ENCODE assay signal across 29 cellular contexts in the genomic region with DNA sequence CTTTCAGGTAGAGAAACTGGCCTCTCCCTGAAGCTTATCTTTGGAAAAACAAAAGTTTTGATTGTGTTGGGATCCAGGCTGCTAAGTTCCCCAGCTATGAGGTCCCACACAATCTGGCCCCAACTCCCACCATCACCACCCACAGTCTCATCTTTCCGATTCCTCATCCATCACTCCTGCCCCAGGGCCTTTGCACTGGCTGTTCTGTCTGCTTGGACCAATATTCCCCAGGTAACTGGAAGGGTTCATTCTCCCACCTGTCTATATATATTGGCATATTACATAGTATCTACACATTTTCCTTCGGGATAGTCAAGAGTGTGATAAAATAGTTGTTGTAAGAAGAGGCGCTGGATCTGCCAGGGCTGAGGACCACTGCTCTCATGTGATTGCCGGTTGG.
"Had no signal": no experiment of that assay in that cellular context is flagged by ENCODE, and none has a peak within 500 bp of the region (broad histone marks: within the 10 kb centered on the region; RNA-seq: fewer than 3 reads in every experiment).

No MANE protein-coding gene starts in this region.

- H3K9me3 Mint-ChIP-seq: immature natural killer cell; natural killer cell treated with Interleukin-12 subunit alpha and Interleukin-12 subunit beta and Interleukin-15 and Interleukin-18, amount 100 ng/mL, for 72 hours; stimulated activated naive B cell treated with anti-CD40 and anti-IgM and Interleukin-4, amounts not matched to agents 10 μg/mL and 1 μg/mL and 100 μg/mL, for 72 hours; stimulated activated naive CD8-positive, alpha-beta T cell treated with anti-CD3 and anti-CD28 coated beads, Interleukin-15, Interleukin-2, amounts not matched to agents 100 ng/mL and 50 ng/mL, for 24 hours had no signal

- FAIRE-seq: islet of Langerhans, kidney, urothelium cell line had no signal

- H3K36me3 Mint-ChIP-seq: immature natural killer cell; memory B cell; naive thymus-derived CD4-positive, alpha-beta T cell; natural killer cell treated with Interleukin-12 subunit alpha and Interleukin-12 subunit beta and Interleukin-15 and Interleukin-18, amount 100 ng/mL, for 72 hours; stimulated activated naive B cell treated with anti-CD40 and anti-IgM and Interleukin-4, amounts not matched to agents 10 μg/mL and 1 μg/mL and 100 μg/mL, for 72 hours had no signal

- H3K27ac Mint-ChIP-seq: immature natural killer cell; memory B cell; naive thymus-derived CD4-positive, alpha-beta T cell; progenitor cell of endocrine pancreas; stimulated activated naive B cell treated with anti-CD40 and anti-IgM and Interleukin-4, amounts not matched to agents 10 μg/mL and 1 μg/mL and 100 μg/mL, for 72 hours; stimulated activated naive CD8-positive, alpha-beta T cell treated with anti-CD3 and anti-CD28 coated beads, Interleukin-15, Interleukin-2, amounts not matched to agents 100 ng/mL and 50 ng/mL, for 24 hours had no signal

- ATAC-seq: heart left ventricle; mucosa of descending colon; naive thymus-derived CD4-positive, alpha-beta T cell; natural killer cell treated with Interleukin-12 subunit alpha and Interleukin-12 subunit beta and Interleukin-15 and Interleukin-18, amount 100 ng/mL, for 72 hours; sciatic nerve; stimulated activated naive B cell treated with anti-CD40 and anti-IgM and Interleukin-4, amounts not matched to agents 10 μg/mL and 1 μg/mL and 100 μg/mL, for 72 hours; upper lobe of right lung had no signal

- DNase-seq: heart left ventricle; hypothalamus; immature natural killer cell; left ventricle myocardium inferior; midbrain; mucosa of descending colon; naive thymus-derived CD4-positive, alpha-beta T cell; ovary; stimulated activated CD4-positive, alpha-beta T cell treated with anti-CD3 and anti-CD28 coated beads, Interleukin-12 subunit alpha, Interleukin-12 subunit beta, amount 100 ng/mL, for 4 hours; stimulated activated CD4-positive, alpha-beta T cell treated with anti-CD3 and anti-CD28 coated beads, Interleukin-15, amount 100 ng/mL, for 24 hours; stimulated activated CD4-positive, alpha-beta T cell treated with anti-CD3 and anti-CD28 coated beads, Interleukin-2, amount 100 ng/mL, for 24 hours; stimulated activated CD4-positive, alpha-beta T cell treated with anti-CD3 and anti-CD28 coated beads, Interleukin-4, amount 100 ng/mL, for 1 hour; stimulated activated naive B cell treated with anti-CD40 and anti-IgM and Interleukin-4, amounts not matched to agents 10 μg/mL and 1 μg/mL and 100 μg/mL, for 72 hours; tibial artery; trophoblast cell; upper lobe of right lung had no signal

- H3K36me3 ChIP-seq: heart left ventricle, left ventricle myocardium inferior, ovary, right atrium auricular region, suprapubic skin, thoracic aorta, tibial artery, upper lobe of right lung had no signal

- H3K27me3 ChIP-seq: heart left ventricle, ovary, right atrium auricular region, suprapubic skin, upper lobe of right lung had no signal

- H3K4me3 ChIP-seq: heart left ventricle, left ventricle myocardium inferior, lung, mucosa of descending colon, ovary, right atrium auricular region, skin epidermis, suprapubic skin, thoracic aorta, tibial artery, upper lobe of right lung had no signal

- H3K27ac ChIP-seq: heart left ventricle, left ventricle myocardium inferior, ovary, right atrium auricular region, skin epidermis, suprapubic skin, thoracic aorta, tibial artery, upper lobe of right lung had no signal

- H3K4me3 Mint-ChIP-seq: immature natural killer cell; memory B cell; naive thymus-derived CD4-positive, alpha-beta T cell; natural killer cell treated with Interleukin-12 subunit alpha and Interleukin-12 subunit beta and Interleukin-15 and Interleukin-18, amount 100 ng/mL, for 72 hours; stimulated activated naive B cell treated with anti-CD40 and anti-IgM and Interleukin-4, amounts not matched to agents 10 μg/mL and 1 μg/mL and 100 μg/mL, for 72 hours; stimulated activated naive CD8-positive, alpha-beta T cell treated with anti-CD3 and anti-CD28 coated beads, Interleukin-15, Interleukin-2, amounts not matched to agents 100 ng/mL and 50 ng/mL, for 24 hours had no signal

- H3K9me3 ChIP-seq: heart left ventricle, left ventricle myocardium inferior, mucosa of descending colon, ovary, right atrium auricular region, suprapubic skin, thoracic aorta, tibial artery, upper lobe of right lung had no signal

- H3K4me1 ChIP-seq: tibial artery, upper lobe of right lung had no signal
